ENCODE assay signal across 19 cellular contexts in the genomic region with DNA sequence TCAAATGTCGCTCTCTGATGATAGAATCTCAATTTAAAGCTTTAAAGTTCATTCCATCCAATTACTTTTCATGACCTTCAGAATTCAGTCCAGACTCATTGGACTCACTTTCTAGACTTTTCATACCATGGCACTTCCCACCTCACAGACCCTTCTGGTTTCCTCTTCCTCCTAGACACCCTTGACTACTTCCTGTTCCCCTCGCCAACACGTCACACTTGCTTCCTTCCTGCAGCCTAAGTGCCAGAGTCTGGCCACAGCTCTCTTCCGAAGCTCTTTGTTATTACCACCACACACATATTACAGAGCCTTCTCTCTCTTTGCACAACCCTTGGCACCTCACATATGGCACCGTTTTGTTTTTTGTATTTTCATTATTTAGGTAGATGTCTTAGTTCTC. TPM values are rescaled to one million over a fixed set of nuclear protein-coding genes. Genes with fewer than 3 reads are reported as not detected.
A peak's percentile ranks its signal among the peaks of the same experiment; 100 is the strongest.
DNase-seq lines count a peak whose midpoint lies in the region; ATAC-seq and TF ChIP-seq lines count a peak whose summit lies in the region.
"Had no signal": no experiment of that assay in that cellular context is flagged by ENCODE, and none has a peak within 500 bp of the region (broad histone marks: within the 10 kb centered on the region; RNA-seq: fewer than 3 reads in every experiment).

No MANE protein-coding gene starts in this region.

- no peaks in the 10 kb centered on the region for H3F3A ChIP-seq in SU-DHL-6 (ENCODE audit: insufficient read depth)

- no peak overlapping the region for H2BK12ac ChIP-seq in trophoblast cell (ENCODE audit: low read length)

- no peaks in the 10 kb centered on the region for H3K36me3 ChIP-seq in SU-DHL-6 (ENCODE audit: low read length)
- H3K36me3 ChIP-seq in trophoblast cell (ENCODE audit: control insufficient read depth in 1 of 2, insufficient read depth in 2 of 2, low read length in 2 of 2), result peaks cover 27 to 34% of the 10 kb centered on the region in 2 experiments

- H3K4me2 ChIP-seq in SU-DHL-6 (ENCODE audit: low read depth, low read length, poor library complexity, severe bottlenecking) (no peak overlapping the region), trophoblast cell (ENCODE audit: low read length) (no peak overlapping the region)

- H3K4me1 Mint-ChIP-seq in activated naive CD4-positive, alpha-beta T cell treated with anti-CD3 and anti-CD28 coated beads, Interleukin-2, amount 50 U/mL, for 24 hours, result peaks cover 9% of the 10 kb centered on the region
- peaks cover 15% of the 10 kb centered on the region for H3K4me1 Mint-ChIP-seq in stimulated activated naive CD8-positive, alpha-beta T cell treated with anti-CD3 and anti-CD28 coated beads, Interleukin-15, amount 100 ng/mL, for 72 hours
- H3K4me1 Mint-ChIP-seq: brain had no signal

- H3K79me1 ChIP-seq in trophoblast cell (ENCODE audit: low read length), result no peaks in the 10 kb centered on the region

- no peak overlapping the region for H2AK5ac ChIP-seq in trophoblast cell (ENCODE audit: low read length)

- H4K91ac ChIP-seq in trophoblast cell (ENCODE audit: low read depth, low read length), result no peak overlapping the region

- no peak overlapping the region for H4K8ac ChIP-seq in trophoblast cell (ENCODE audit: low read depth, low read length)

- no peak overlapping the region for H3K18ac ChIP-seq in trophoblast cell (ENCODE audit: low read length)

- H4K20me1 ChIP-seq in SU-DHL-6 (ENCODE audit: low read depth, low read length), result no peaks in the 10 kb centered on the region

- H2BK5ac ChIP-seq in trophoblast cell (ENCODE audit: low read depth, low read length, poor library complexity), result no peak overlapping the region

- no peak overlapping the region for H3K23ac ChIP-seq in trophoblast cell (ENCODE audit: low read length)

- no peak for DNase-seq in activated naive CD4-positive, alpha-beta T cell treated with anti-CD3 and anti-CD28 coated beads, Interleukin-2, amount 50 U/mL, for 16 hours
- peak; percentile 33 for DNase-seq in dermis blood vessel endothelial cell
- DNase-seq in stimulated activated naive CD8-positive, alpha-beta T cell treated with anti-CD3 and anti-CD28 coated beads, Interleukin-15, amount 100 ng/mL, for 72 hours, result no peak
- no peak for DNase-seq in substantia nigra (lab: John Stamatoyannopoulos, UW)
- DNase-seq in NCI-H2171 (lab: John Stamatoyannopoulos, UW), result no peak
- DNase-seq in trophoblast cell, result no peak
- DNase-seq: activated CD4-positive, alpha-beta T cell treated with anti-CD3 and anti-CD28 coated beads, Interleukin-2, amount 50 U/mL, for 4 hours; NCI-H2081 treated with DMSO at 0.1 percent for 48 hours; NCI-H526; stimulated activated CD4-positive, alpha-beta T cell treated with anti-CD3 and anti-CD28 coated beads, Interleukin-4, amount 100 ng/mL, for 4 hours; stimulated activated CD8-positive, alpha-beta memory T cell treated with anti-CD3 and anti-CD28 coated beads, Interleukin-4, amount 100 ng/mL, for 48 hours; T1000 had no signal

- no CpG with 5 or more reads among the region's 5 CpGs for WGBS in trophoblast cell (ENCODE audit: extremely low coverage, insufficient coverage, insufficient read length)

- H4K12ac ChIP-seq in trophoblast cell (ENCODE audit: low read depth, low read length), result no peak overlapping the region

- H2AFZ ChIP-seq in SU-DHL-6 (ENCODE audit: low read depth, low read length, severe bottlenecking) (peak overlapping the region; percentile 66), trophoblast cell (ENCODE audit: insufficient read depth, low read length, poor library complexity) (no peak overlapping the region)

- H3K79me2 ChIP-seq in SU-DHL-6 (ENCODE audit: insufficient read depth, low read length) (no peaks in the 10 kb centered on the region), trophoblast cell (ENCODE audit: control insufficient read depth, insufficient read depth, low read length, poor library complexity) (no peaks in the 10 kb centered on the region)

- H3K9me2 ChIP-seq in SU-DHL-6 (replicated peaks; ENCODE audit: insufficient read depth, low read length), result no peaks in the 10 kb centered on the region

- H3K27me3 ChIP-seq in SU-DHL-6 (ENCODE audit: low read length) (no peaks in the 10 kb centered on the region), trophoblast cell (ENCODE audit: insufficient read depth, low read length) (no peaks in the 10 kb centered on the region)

- peaks cover 6% of the 10 kb centered on the region for H3K36me3 Mint-ChIP-seq in activated naive CD4-positive, alpha-beta T cell treated with anti-CD3 and anti-CD28 coated beads, Interleukin-2, amount 50 U/mL, for 24 hours

- no peak overlapping the region for H3K4ac ChIP-seq in trophoblast cell (ENCODE audit: low read depth, low read length)

- peak overlapping the region; percentile 1 for H3K4me3 Mint-ChIP-seq in activated naive CD4-positive, alpha-beta T cell treated with anti-CD3 and anti-CD28 coated beads, Interleukin-2, amount 50 U/mL, for 24 hours
- H3K4me3 Mint-ChIP-seq in stimulated activated naive CD8-positive, alpha-beta T cell treated with anti-CD3 and anti-CD28 coated beads, Interleukin-15, amount 100 ng/mL, for 72 hours, result peak overlapping the region in 1 of 2 donors; percentile 4
- H3K4me3 Mint-ChIP-seq: brain; dendritic cell treated with granulocyte-macrophage colony-stimulating factor and Interleukin-4, amounts not matched to agents 40 ng/mL and 50 ng/mL, for 4 days had no signal

- H3K4me3 ChIP-seq in SU-DHL-6 (ENCODE audit: insufficient read depth, low read length, poor library complexity, severe bottlenecking) (no peak overlapping the region), trophoblast cell (ENCODE audit: low read depth, low read length) (no peak overlapping the region)
- H3K4me3 ChIP-seq: skin epidermis had no signal

- TF ChIP-seq CTCF in SU-DHL-6 (IDR thresholded peaks at IDR 0.05; ENCODE audit: insufficient read depth, low read length, poor library complexity, severe bottlenecking), result no peak

- no peaks in the 10 kb centered on the region for H3K9me3 ChIP-seq in SU-DHL-6 (ENCODE audit: insufficient read depth, low read length)
- no peaks in the 10 kb centered on the region for H3K9me3 ChIP-seq in trophoblast cell (ENCODE audit: insufficient read depth, low read depth, low read length)

- peak overlapping the region; percentile 5 for H3K27ac Mint-ChIP-seq in activated naive CD4-positive, alpha-beta T cell treated with anti-CD3 and anti-CD28 coated beads, Interleukin-2, amount 50 U/mL, for 24 hours
- H3K27ac Mint-ChIP-seq in stimulated activated naive CD8-positive, alpha-beta T cell treated with anti-CD3 and anti-CD28 coated beads, Interleukin-15, amount 100 ng/mL, for 72 hours, result peak overlapping the region; percentile 3 to 75
- H3K27ac Mint-ChIP-seq: brain; dendritic cell treated with granulocyte-macrophage colony-stimulating factor and Interleukin-4, amounts not matched to agents 40 ng/mL and 50 ng/mL, for 4 days had no signal

- H3K4me1 ChIP-seq in trophoblast cell (ENCODE audit: control insufficient read depth in 1 of 2, insufficient read depth in 2 of 2, low read length in 2 of 2), result peaks cover 6% of the 10 kb centered on the region in 2 experiments

- no peaks in the 10 kb centered on the region for H3K27me3 Mint-ChIP-seq in activated naive CD4-positive, alpha-beta T cell treated with anti-CD3 and anti-CD28 coated beads, Interleukin-2, amount 50 U/mL, for 24 hours
- peaks cover 6% of the 10 kb centered on the region for H3K27me3 Mint-ChIP-seq in stimulated activated naive CD8-positive, alpha-beta T cell treated with anti-CD3 and anti-CD28 coated beads, Interleukin-15, amount 100 ng/mL, for 72 hours
- H3K27me3 Mint-ChIP-seq: brain had no signal

- H3K14ac ChIP-seq in trophoblast cell (ENCODE audit: low read length), result no peak overlapping the region

- H3K27ac ChIP-seq in SU-DHL-6 (ENCODE audit: low read depth, low read length) (no peak overlapping the region), substantia nigra (ENCODE audit: low read depth, low read length, poor library complexity, severe bottlenecking) (no peak overlapping the region), trophoblast cell (ENCODE audit: low read depth, low read length) (no peak overlapping the region)
- H3K27ac ChIP-seq: skin epidermis had no signal

- H3K9me3 Mint-ChIP-seq in activated naive CD4-positive, alpha-beta T cell treated with anti-CD3 and anti-CD28 coated beads, Interleukin-2, amount 50 U/mL, for 24 hours, result no peaks in the 10 kb centered on the region
- peaks cover 9 to 14% of the 10 kb centered on the region in 2 donors for H3K9me3 Mint-ChIP-seq in stimulated activated naive CD8-positive, alpha-beta T cell treated with anti-CD3 and anti-CD28 coated beads, Interleukin-15, amount 100 ng/mL, for 72 hours
- H3K9me3 Mint-ChIP-seq: brain had no signal

- no peak overlapping the region for H2BK120ac ChIP-seq in trophoblast cell (ENCODE audit: insufficient read depth, low read length, poor library complexity)

- H3K9ac ChIP-seq in SU-DHL-6 (ENCODE audit: low read length) (no peak overlapping the region), trophoblast cell (ENCODE audit: low read length) (no peak overlapping the region)

- ATAC-seq in stimulated activated naive CD8-positive, alpha-beta T cell treated with anti-CD3 and anti-CD28 coated beads, Interleukin-15, amount 100 ng/mL, for 72 hours, result peak; percentile 45
- ATAC-seq: esophagus mucosa, Panc1 had no signal

RNA-seq across cellular contexts. Expression of a gene that starts 59.1 kb away (rescaled TPM):
- total RNA-seq in dermis blood vessel endothelial cell, result 33.8 and 36.1 TPM in 2 replicates
- 23.2 and 23.9 TPM in 2 replicates for polyA plus RNA-seq in trophoblast cell (2013)
